8 cellular contexts compared by ENCODE assay signal in genomic region chr11:63768232-63769043, GRCh38. TPM values are rescaled to one million over a fixed set of nuclear protein-coding genes. Genes with fewer than 3 reads are reported as not detected.
DNase-seq lines count a peak whose midpoint lies in the region; ATAC-seq and TF ChIP-seq lines count a peak whose summit lies in the region.

Gene ZFTA, minus strand, starts transcription at chr11:63768775. Its CDS starts 153 bp downstream, at chr11:63768622.

- peak within 1 kb of the TSS; percentile 66 for H3K4me3 ChIP-seq in epithelial cell of esophagus (ENCODE audit: low read length)
- H3K4me3 ChIP-seq in mucosa of descending colon = peak within 1 kb of the TSS; percentile 38

- H3K4me1 ChIP-seq in mucosa of descending colon (ENCODE audit: low read depth) = peaks cover 32% of the 10 kb centered on the region

- intact Hi-C loops in mucosa of descending colon (cut with DNase I, micrococcal nuclease) = no loop called here

- no peaks in the 10 kb centered on the region for H3K36me3 ChIP-seq in mucosa of descending colon (ENCODE audit: low read depth)

- TF ChIP-seq CTCF in epithelial cell of esophagus (IDR thresholded peaks at IDR 0.05; ENCODE audit: insufficient read depth, low read depth, low read length, missing control alignments) (peak; percentile 5), mucosa of descending colon (IDR thresholded peaks at IDR 0.05) (peak; percentile 82)

- DNase-seq in DMS 273 (lab: John Stamatoyannopoulos, UW; ENCODE audit: unreplicated experiment) (peak; percentile 74), DMS 273 treated with DMSO at 0.1 percent for 48 hours (lab: John Stamatoyannopoulos, UW) (no peak), NCI-H774 (lab: John Stamatoyannopoulos, UW) (peak; percentile 24), activated T-cell treated with anti-CD3 and anti-CD28 coated beads for 1 hour (ENCODE audit: low read depth) (peak; percentile 54), epithelial cell of esophagus (ENCODE audit: low read depth) (peak; percentile 56), mucosa of descending colon (peak; percentile 72 to 74 (median 73))
- peak; percentile 27 for DNase-seq in stimulated activated CD8-positive, alpha-beta memory T cell treated with anti-CD3 and anti-CD28 coated beads, Interleukin-7, amount 100 ng/mL, for 24 hours (ENCODE audit: low read depth)

- ATAC-seq in HG03045 (IDR thresholded peaks at IDR 0.05; ENCODE audit: unreplicated experiment) = peak; percentile 44
- peak; percentile 52 for ATAC-seq in mucosa of descending colon

- no peaks in the 10 kb centered on the region for H3K9me3 ChIP-seq in mucosa of descending colon

RNA-seq across cellular contexts. Expression of gene ZFTA, which starts in this region (rescaled TPM):
- total RNA-seq in mucosa of descending colon = 10 to 100 TPM in 1 of 3 donors, 1 to 10 TPM in 2; 4.8 to 27.1 (median 5.4) TPM
